Comparison of ENCODE assay signal across 1 cellular context in genomic region chr13:98173431-98173921, GRCh38.
TF ChIP-seq lines count a peak whose summit lies in the region.

No MANE protein-coding gene starts in this region.

TF ChIP-seq in HepG2, 621 proteins besides CTCF, POLR2A, EP300 and RAD21 (continued from another document and continues in another):
- no peak for TF ChIP-seq ZNF703 (CRISPR knock-in tag; IDR thresholded peaks at IDR 0.05; ENCODE audit: borderline replicate concordance)
- TF ChIP-seq KIAA2018 (CRISPR knock-in tag; IDR thresholded peaks at IDR 0.05; ENCODE audit: borderline replicate concordance): no peak
- TF ChIP-seq ZBTB25 (CRISPR knock-in tag; IDR thresholded peaks at IDR 0.05): peak; percentile 38; the same call in 1 of the 2 replicates
- TF ChIP-seq BCL6 (CRISPR knock-in tag; IDR thresholded peaks at IDR 0.05): peak; percentile 83
- TF ChIP-seq MXD3 (CRISPR knock-in tag; IDR thresholded peaks at IDR 0.05): no peak
- TF ChIP-seq ZNF883 (CRISPR knock-in tag; IDR thresholded peaks at IDR 0.05; ENCODE audit: not compliant biosample characterization): no peak
- no peak for TF ChIP-seq HNRNPH1 (optimal IDR thresholded peaks at IDR 0.05; ENCODE audit: low read depth, low read length)
- peak; percentile 13; the same call in 1 of the 2 replicates for TF ChIP-seq ZNF614 (CRISPR knock-in tag; IDR thresholded peaks at IDR 0.05; ENCODE audit: borderline replicate concordance)
- no peak for TF ChIP-seq ZSCAN21 (CRISPR knock-in tag; IDR thresholded peaks at IDR 0.05; ENCODE audit: borderline replicate concordance)
- TF ChIP-seq ZNF18 (CRISPR knock-in tag; IDR thresholded peaks at IDR 0.05; ENCODE audit: insufficient replicate concordance): peak; percentile 78
- no peak for TF ChIP-seq MLLT10 (CRISPR knock-in tag; IDR thresholded peaks at IDR 0.05)
- TF ChIP-seq ATRX (CRISPR knock-in tag; IDR thresholded peaks at IDR 0.05; ENCODE audit: borderline replicate concordance): no peak
- TF ChIP-seq ZNF740 (CRISPR knock-in tag; IDR thresholded peaks at IDR 0.05): no peak
- no peak for TF ChIP-seq SMAD1 (CRISPR knock-in tag; IDR thresholded peaks at IDR 0.05; ENCODE audit: borderline replicate concordance, low read depth)
- TF ChIP-seq MTF2 (CRISPR knock-in tag; IDR thresholded peaks at IDR 0.05; ENCODE audit: borderline replicate concordance): no peak
- TF ChIP-seq ZNF687 (CRISPR knock-in tag; IDR thresholded peaks at IDR 0.05): peak; percentile 68
- TF ChIP-seq ZIK1 (CRISPR knock-in tag; IDR thresholded peaks at IDR 0.05; ENCODE audit: borderline replicate concordance, low read depth): no peak
- TF ChIP-seq NR2F1 (CRISPR knock-in tag; IDR thresholded peaks at IDR 0.05): peak; percentile 77 to 82; a peak in 3 of 4 replicates
- peak; percentile 51; the same call in 1 of the 2 replicates for TF ChIP-seq FOXJ3 (CRISPR knock-in tag; IDR thresholded peaks at IDR 0.05; ENCODE audit: borderline replicate concordance)
- TF ChIP-seq CHCHD3 (CRISPR knock-in tag; IDR thresholded peaks at IDR 0.05): no peak
- TF ChIP-seq ZNF276 (CRISPR knock-in tag; IDR thresholded peaks at IDR 0.05; ENCODE audit: low read depth): no peak
- TF ChIP-seq HIC2 (CRISPR knock-in tag; IDR thresholded peaks at IDR 0.05; ENCODE audit: low read depth): no peak
- TF ChIP-seq SATB2 (CRISPR knock-in tag; IDR thresholded peaks at IDR 0.05): no peak
- TF ChIP-seq AHR (CRISPR knock-in tag; IDR thresholded peaks at IDR 0.05): no peak
- no peak for TF ChIP-seq ZNF800 (CRISPR knock-in tag; IDR thresholded peaks at IDR 0.05)
- TF ChIP-seq HNRNPK (IDR thresholded peaks at IDR 0.05; ENCODE audit: low read depth, low read length, poor library complexity, severe bottlenecking): no peak
- no peak for TF ChIP-seq DBP (CRISPR knock-in tag; IDR thresholded peaks at IDR 0.05; ENCODE audit: not compliant biosample characterization)
- TF ChIP-seq IRF1 (CRISPR knock-in tag; IDR thresholded peaks at IDR 0.05; ENCODE audit: low read depth): no peak
- TF ChIP-seq MXD1 (CRISPR knock-in tag; IDR thresholded peaks at IDR 0.05): no peak
